23 cellular contexts compared by ENCODE assay signal in genomic region chr13:49693191-49693733, GRCh38. TPM values are rescaled to one million over a fixed set of nuclear protein-coding genes. Genes with fewer than 3 reads are reported as not detected.
DNase-seq lines count a peak whose midpoint lies in the region; ATAC-seq, FAIRE-seq and TF ChIP-seq lines count a peak whose summit lies in the region.
"Had no signal": no experiment of that assay in that cellular context is flagged by ENCODE, and none has a peak within 500 bp of the region (broad histone marks: within the 10 kb centered on the region; RNA-seq: fewer than 3 reads in every experiment).

No MANE protein-coding gene starts in this region.

- no peak overlapping the region for H2BK5ac ChIP-seq in H1 (ENCODE audit: low read depth, low read length)

- H2BK12ac ChIP-seq in H1 (ENCODE audit: low read depth, low read length) = no peak overlapping the region

- no peak for FAIRE-seq in H1 (lab: Jason Lieb, UNC)
- FAIRE-seq: colon, endometrium, GM12892 had no signal

- H3K27me3 ChIP-seq in Loucy (ENCODE audit: insufficient read depth, low read length, poor library complexity, severe bottlenecking) (no peaks in the 10 kb centered on the region), H1 (replicated peaks in 1 of 4; ENCODE audit: control insufficient read depth in 3 of 4, extremely low read depth in 1 of 4, insufficient read depth in 3 of 4, low read length in 3 of 4) (no peaks in the 10 kb centered on the region)
- H3K27me3 ChIP-seq: BE2C, foreskin keratinocyte, stomach, upper lobe of left lung had no signal

- H3K56ac ChIP-seq in H1 (replicated peaks; ENCODE audit: insufficient read length, low read depth, low read length) = no peak overlapping the region

- no peak overlapping the region for H3K23ac ChIP-seq in H1 (ENCODE audit: insufficient read length)

- H3K36me3 Mint-ChIP-seq in neural crest cell (ENCODE audit: low read depth) = peaks cover 11% of the 10 kb centered on the region

- no peak overlapping the region for H2AK5ac ChIP-seq in H1 (ENCODE audit: low read depth, low read length)

- H3K4me1 ChIP-seq in Loucy (ENCODE audit: insufficient read depth, low read length, poor library complexity, severe bottlenecking) = peaks cover 44% of the 10 kb centered on the region
- H3K4me1 ChIP-seq in H1 (replicated peaks in 1 of 4; ENCODE audit: control insufficient read depth in 3 of 4, insufficient read depth in 4 of 4, low read length in 3 of 4) = peaks cover 0 to 7% (median 2%) of the 10 kb centered on the region in 4 experiments; a peak in 2 of 7 replicates
- H3K4me1 ChIP-seq: BE2C had no signal

- peak overlapping the region; percentile 58 for H3K4me3 Mint-ChIP-seq in neural crest cell

- DNase-seq in EH (ENCODE audit: low read depth) = peak; percentile 55
- no peak for DNase-seq in H1 (ENCODE audit: low read depth in 1 of 2, low spot score in 2 of 2)
- DNase-seq in neural crest cell (ENCODE audit: low read depth, low spot score) = no peak
- no peak for DNase-seq in retina
- DNase-seq in glomerular visceral epithelial cell (ENCODE audit: extremely low spot score) = no peak
- DNase-seq: activated CD4-positive, alpha-beta T cell treated with anti-CD3 and anti-CD28 coated beads, Interleukin-2, amount 50 U/mL, for 4 hours; BE2C; foreskin keratinocyte; NCI-H1417; NCI-H526 treated with DMSO at 0.1 percent for 48 hours; SHP77; stimulated activated CD4-positive, alpha-beta T cell treated with anti-CD3 and anti-CD28 coated beads, Interleukin-4, amount 100 ng/mL, for 24 hours; stomach; T-cell; upper lobe of left lung; WERI-Rb-1 had no signal

- no peak overlapping the region for H2AFZ ChIP-seq in Loucy (ENCODE audit: low read length)
- H2AFZ ChIP-seq in H1 (ENCODE audit: low read length) = no peak overlapping the region

- peak overlapping the region; percentile 10 for H3K4me2 ChIP-seq in Loucy (ENCODE audit: low read depth, low read length, poor library complexity, severe bottlenecking)
- H3K4me2 ChIP-seq in H1 (ENCODE audit: insufficient read depth in 1 of 2, low read depth in 2 of 2, low read length in 2 of 2) = no peak overlapping the region

- no peak overlapping the region for H2BK15ac ChIP-seq in H1 (ENCODE audit: low read length)

- H3K79me1 ChIP-seq in H1 (ENCODE audit: low read depth, low read length) = no peaks in the 10 kb centered on the region

- H3K4me3 ChIP-seq in Loucy (ENCODE audit: low read length, poor library complexity, severe bottlenecking) (no peak overlapping the region), H1 (ENCODE audit: extremely low read depth in 1 of 4, insufficient read depth in 2 of 4, low read depth in 3 of 4, low read length in 4 of 4) (no peak overlapping the region)
- H3K4me3 ChIP-seq: prostate gland, skin epidermis, stomach, upper lobe of left lung had no signal

- H4K20me1 ChIP-seq in Loucy (ENCODE audit: insufficient read depth, low read length, poor library complexity, severe bottlenecking) = peaks cover 21% of the 10 kb centered on the region
- H4K20me1 ChIP-seq in H1 (replicated peaks in 1 of 2; ENCODE audit: control insufficient read depth in 1 of 2, insufficient read depth in 2 of 2, low read length in 2 of 2) = no peaks in the 10 kb centered on the region

- H3K9ac ChIP-seq in Loucy (ENCODE audit: low read depth, low read length, poor library complexity, severe bottlenecking) (no peak overlapping the region), H1 (replicated peaks in 1 of 4; ENCODE audit: extremely low read depth in 1 of 4, low read depth in 3 of 4, low read length in 3 of 4) (no peak overlapping the region)

- CTCF ChIA-PET in H1 (lab: Charles Lee; ENCODE audit: partially characterized antibody) = interaction anchor here (1.0 kb wide), 1 partner anchor 25 kb away, joined by 3 read pairs; no protein-coding TSS in a partner anchor

- H3K14ac ChIP-seq in H1 (ENCODE audit: insufficient read length) = no peak overlapping the region

- peak overlapping the region; percentile 60 for H3K4ac ChIP-seq in H1 (replicated peaks; ENCODE audit: insufficient read length, low read depth, low read length)

- no peak overlapping the region for H4K8ac ChIP-seq in H1 (ENCODE audit: extremely low read depth, insufficient read depth, low read length)

- no peaks in the 10 kb centered on the region for H3K9me2 ChIP-seq in Loucy (replicated peaks; ENCODE audit: low read depth, low read length)

- TF ChIP-seq POLR2A in H1 (IDR thresholded peaks at IDR 0.05; ENCODE audit: control extremely low read depth in 1 of 2, low read depth in 2 of 2, low read length in 2 of 2) = no peak

- no peak overlapping the region for H4K91ac ChIP-seq in H1 (replicated peaks; ENCODE audit: insufficient read length, low read length)

- no peak for TF ChIP-seq EP300 in H1 (IDR thresholded peaks at IDR 0.05; ENCODE audit: borderline replicate concordance in 1 of 2, low read depth in 2 of 2, low read length in 2 of 2)

- TF ChIP-seq RAD21 in H1 (IDR thresholded peaks at IDR 0.05 in 1 of 2, conservative IDR thresholded peaks at IDR 0.05 in 1 of 2; ENCODE audit: low read depth in 2 of 2, low read length in 2 of 2) = no peak

- H3K27ac Mint-ChIP-seq in neural crest cell (ENCODE audit: unreplicated experiment) = no peak overlapping the region

- peaks cover 4% of the 10 kb centered on the region for H3K23me2 ChIP-seq in H1 (ENCODE audit: low read depth, low read length)

- no peak overlapping the region for H2BK20ac ChIP-seq in H1 (ENCODE audit: low read length)

- H3F3A ChIP-seq in Loucy (ENCODE audit: low read depth) = peaks cover 8% of the 10 kb centered on the region

- no peaks in the 10 kb centered on the region for H3K9me3 Mint-ChIP-seq in neural crest cell
- H3K9me3 Mint-ChIP-seq: T-cell had no signal

- 78% methylated on average over 3 of the region's 4 CpGs; no CpG with 5 or more reads in 1 of the 2 experiments for WGBS in H1 (ENCODE audit: extremely low coverage in 1 of 2, insufficient coverage in 1 of 2, insufficient read length in 1 of 2, insufficient replicate concordance in 2 of 2, low coverage in 1 of 2, low lambda C conversion rate in 2 of 2, missing lambda C conversion rate in 1 of 2), 2 experiments

- TF ChIP-seq CTCF in Loucy (conservative IDR thresholded peaks at IDR 0.05; ENCODE audit: low read length) = no peak
- no peak for TF ChIP-seq CTCF in H1 (IDR thresholded peaks at IDR 0.05; ENCODE audit: control extremely low read depth in 1 of 3, insufficient read depth in 1 of 3, low read depth in 1 of 3, low read length in 3 of 3)
- no peak for TF ChIP-seq CTCF in neural crest cell (conservative IDR thresholded peaks at IDR 0.05)

- H3K9me3 ChIP-seq in Loucy (ENCODE audit: insufficient read depth, low read depth, low read length) (no peaks in the 10 kb centered on the region), H1 (ENCODE audit: insufficient read depth in 2 of 2, low read depth in 1 of 2, low read length in 1 of 2) (no peaks in the 10 kb centered on the region)
- H3K9me3 ChIP-seq: BE2C, prostate gland, stomach, upper lobe of left lung had no signal

- H3K27ac ChIP-seq in H1 (ENCODE audit: low read depth, low read length) = no peak overlapping the region
- H3K27ac ChIP-seq: foreskin keratinocyte, prostate gland, stomach, WERI-Rb-1 had no signal

- no peak overlapping the region for H3K18ac ChIP-seq in H1 (ENCODE audit: extremely low read depth, low read length)

- no peak overlapping the region for H4K5ac ChIP-seq in H1 (ENCODE audit: insufficient read length, low read depth, low read length)

- no peak for ATAC-seq in GM18909 (IDR thresholded peaks at IDR 0.05; ENCODE audit: poor library complexity, unreplicated experiment)
- ATAC-seq: foreskin keratinocyte, T-cell had no signal

- no peaks in the 10 kb centered on the region for H3K27me3 Mint-ChIP-seq in neural crest cell (ENCODE audit: low read depth)
- H3K27me3 Mint-ChIP-seq: T-cell had no signal

- H2BK120ac ChIP-seq in H1 (replicated peaks; ENCODE audit: low read depth, low read length) = no peak overlapping the region

- H3K36me3 ChIP-seq in Loucy (ENCODE audit: insufficient read depth, low read length) (no peaks in the 10 kb centered on the region; the same call in 1 of the 2 replicates), H1 (ENCODE audit: control insufficient read depth in 2 of 4, insufficient read depth in 4 of 4, low read length in 3 of 4) (peaks cover 0 to 14% (median 2%) of the 10 kb centered on the region in 4 experiments; a peak in 3 of 8 replicates)
- H3K36me3 ChIP-seq: prostate gland, upper lobe of left lung, WERI-Rb-1 had no signal

- POLR2A ChIA-PET in H1 (lab: Charles Lee; ENCODE audit: partially characterized antibody) = interaction anchor here (2.5 kb wide), 1 partner anchor 11 kb away, joined by 6 read pairs; no protein-coding TSS in a partner anchor

- H3K4me1 Mint-ChIP-seq in neural crest cell = peaks cover 16% of the 10 kb centered on the region

- H3K79me2 ChIP-seq in Loucy (ENCODE audit: insufficient read depth, low read length) = peaks cover 25% of the 10 kb centered on the region
- H3K79me2 ChIP-seq in H1 (ENCODE audit: control insufficient read depth in 1 of 2, insufficient read depth in 2 of 2, low read length in 2 of 2) = peaks cover 0 to 24% of the 10 kb centered on the region in 2 experiments

TF ChIP-seq in H1, 55 proteins besides CTCF, POLR2A, EP300 and RAD21 (continues in another document):
- TF ChIP-seq RNF2 (IDR thresholded peaks at IDR 0.05; ENCODE audit: borderline replicate concordance, low read depth, low read length, missing control alignments, poor library complexity, severe bottlenecking) (no peak), ZNF274 (IDR thresholded peaks at IDR 0.05; ENCODE audit: borderline replicate concordance, extremely low read depth, low read length) (no peak)

RNA-seq across cellular contexts. Expression of gene EBPL, which starts 2.0 kb away (rescaled TPM):
- total RNA-seq in H1 (2021; fragmentation: NEBNext Ultra II Directional; extraction: Animal tissue kit (Norgen Biotek cat#: 25700)) = 130 TPM in 2 replicates
- polyA plus RNA-seq in H1 (2011; rRNA removed) = 136 and 204 TPM in 2 replicates
- 199 TPM for polyA plus RNA-seq in H1 (2011; cell fraction: cytosol; rRNA removed)
- polyA plus RNA-seq in H1 (2011; cell fraction: nucleus; rRNA removed) = 97.1 TPM
- polyA plus RNA-seq in H1 (2012, experiment 1 of 2) = 79.7 to 120 TPM (median 103 TPM) in 4 replicates
- 181 TPM for polyA plus RNA-seq in H1 (2012, experiment 2 of 2)
- 255 TPM for polyA plus RNA-seq in H1 (2013, experiment 1 of 2)
- 241 TPM for polyA plus RNA-seq in H1 (2013, experiment 2 of 2)
- 54.0 and 55.6 TPM in 2 replicates for polyA minus RNA-seq in H1 (2011; rRNA and poly(A)+ RNA removed)
- 38.8 TPM for polyA minus RNA-seq in H1 (2011; cell fraction: cytosol; rRNA and poly(A)+ RNA removed)
- polyA minus RNA-seq in H1 (2011; cell fraction: nucleus; rRNA and poly(A)+ RNA removed) = 30.6 TPM
- total RNA-seq in neural crest cell = 52.7 and 55.4 TPM in 2 replicates
